ENCODE assay signal across 8 cellular contexts in genomic region chr12:3236345-3237153, GRCh38.
DNase-seq lines count a peak whose midpoint lies in the region; ATAC-seq, FAIRE-seq and TF ChIP-seq lines count a peak whose summit lies in the region.

No MANE protein-coding gene starts in this region.

- H3K27ac Mint-ChIP-seq in activated CD4-positive, alpha-beta memory T cell treated with anti-CD3 and anti-CD28 coated beads for 36 hours: no peak overlapping the region

- no peak overlapping the region for H3K9ac ChIP-seq in BLaER1

- H3K36me3 ChIP-seq in BLaER1 (no peaks in the 10 kb centered on the region), thyroid gland (no peaks in the 10 kb centered on the region)

- H3K27me3 ChIP-seq in BLaER1 (no peaks in the 10 kb centered on the region), thyroid gland (no peaks in the 10 kb centered on the region)

- H4K20me1 ChIP-seq in BLaER1: no peaks in the 10 kb centered on the region

- TF ChIP-seq CTCF in thyroid gland (IDR thresholded peaks at IDR 0.05) (no peak), D721Med (IDR thresholded peaks at IDR 0.05; ENCODE audit: insufficient read depth, missing control alignments) (no peak)

- no peaks in the 10 kb centered on the region for H3K9me3 ChIP-seq in BLaER1
- no peaks in the 10 kb centered on the region for H3K9me3 ChIP-seq in thyroid gland

- intact Hi-C loops in activated CD4-positive, alpha-beta memory T cell treated with anti-CD3 and anti-CD28 coated beads for 36 hours (cut with micrococcal nuclease): no loop called here
- intact Hi-C loops in left colon (cut with DNase I, micrococcal nuclease) (no loop called here), thyroid gland (cut with DNase I) (no loop called here)

- no peaks in the 10 kb centered on the region for H3K4me1 Mint-ChIP-seq in activated CD4-positive, alpha-beta memory T cell treated with anti-CD3 and anti-CD28 coated beads for 36 hours (ENCODE audit: low read depth)

- H3K27ac ChIP-seq in BLaER1 (no peak overlapping the region), thyroid gland (no peak overlapping the region)

- WGBS in thyroid gland, 2 donors: 90 to 93% methylated on average over 15 of the region's 15 CpGs

- no peaks in the 10 kb centered on the region for H3K9me3 Mint-ChIP-seq in activated CD4-positive, alpha-beta memory T cell treated with anti-CD3 and anti-CD28 coated beads for 36 hours

- no peak overlapping the region for H3K4me3 Mint-ChIP-seq in activated CD4-positive, alpha-beta memory T cell treated with anti-CD3 and anti-CD28 coated beads for 36 hours

- H3K4me3 ChIP-seq in BLaER1: no peak overlapping the region
- no peak overlapping the region for H3K4me3 ChIP-seq in thyroid gland (replicated peaks in 1 of 3)

- H3K36me3 Mint-ChIP-seq in activated CD4-positive, alpha-beta memory T cell treated with anti-CD3 and anti-CD28 coated beads for 36 hours: no peaks in the 10 kb centered on the region

- FAIRE-seq in D721Med (lab: Jason Lieb, UNC): no peak

- TF ChIP-seq POLR2A in thyroid gland (IDR thresholded peaks at IDR 0.05): no peak

- POLR2A ChIA-PET in activated CD4-positive, alpha-beta memory T cell treated with anti-CD3 and anti-CD28 coated beads for 36 hours (lab: Charles Lee): no interaction called here

- peak; percentile 31 for DNase-seq in HK-2 (ENCODE audit: unreplicated experiment)
- DNase-seq in activated CD4-positive, alpha-beta memory T cell treated with anti-CD3 and anti-CD28 coated beads for 36 hours: peak; percentile 53
- peak in 1 of 2 donors; percentile 23 for DNase-seq in left colon
- no peak for DNase-seq in thyroid gland
- no peak for DNase-seq in NK-92 treated with Interleukin-12 subunit alpha and Interleukin-12 subunit beta, amount 100 ng/mL, for 24 hours (lab: John Stamatoyannopoulos, UW)
- DNase-seq in D721Med (ENCODE audit: insufficient read length, low spot score): no peak

- peak overlapping the region; percentile 47 for H3K4me2 ChIP-seq in BLaER1

- peaks cover 74% of the 10 kb centered on the region for H3K4me1 ChIP-seq in BLaER1
- H3K4me1 ChIP-seq in thyroid gland: no peaks in the 10 kb centered on the region

- CTCF ChIA-PET in activated CD4-positive, alpha-beta memory T cell treated with anti-CD3 and anti-CD28 coated beads for 36 hours (lab: Charles Lee): interaction anchor here (1.6 kb wide), 1 partner anchor 39 kb away, joined by 5 read pairs; no protein-coding TSS in a partner anchor

- H3K27me3 Mint-ChIP-seq in activated CD4-positive, alpha-beta memory T cell treated with anti-CD3 and anti-CD28 coated beads for 36 hours: peaks cover 3% of the 10 kb centered on the region

- peak; percentile 83 for ATAC-seq in left colon
- ATAC-seq in GM18907 (IDR thresholded peaks at IDR 0.05; ENCODE audit: unreplicated experiment): no peak

Comparison
In these comparisons a context has a peak if more than half of its experiments do, and no peak if none do; other contexts are left out.
1. DNase-seq: peak in HK-2 (single experiment) and activated CD4-positive, alpha-beta memory T cell treated with anti-CD3 and anti-CD28 coated beads for 36 hours (single experiment); none in thyroid gland (0 of 2), NK-92 treated with Interleukin-12 subunit alpha and Interleukin-12 subunit beta, amount 100 ng/mL, for 24 hours (single experiment) and D721Med (single experiment).